ENCODE assay signal across 27 cellular contexts in genomic region chr4:188268081-188268908, GRCh38.
"Had no signal": no experiment of that assay in that cellular context is flagged by ENCODE, and none has a peak within 500 bp of the region (broad histone marks: within the 10 kb centered on the region; RNA-seq: fewer than 3 reads in every experiment).

No MANE protein-coding gene starts in this region.

- ATAC-seq: activated naive CD4-positive, alpha-beta T cell treated with anti-CD3 and anti-CD28 coated beads, Interleukin-2, amount 50 U/mL, for 72 hours; activated naive CD8-positive, alpha-beta T cell treated with anti-CD3 and anti-CD28 coated beads, Interleukin-2, amount 50 U/mL, for 24 hours; activated T-cell treated with anti-CD3 and anti-CD28 coated beads, Interleukin-2, amount 50 U/mL, for 4 hours; SK-N-SH treated with all-trans-retinoic acid at 6 μM for 48 hours had no signal

- H3K36me3 ChIP-seq: ascending aorta, Peyer's patch, SJSA1 had no signal

- DNase-seq: activated B cell treated with CpG ODN at 0.5 μM for 24 hours; activated CD4-positive, alpha-beta memory T cell treated with anti-CD3 and anti-CD28 coated beads for 36 hours; activated CD4-positive, alpha-beta T cell treated with anti-CD3 and anti-CD28 coated beads for 1 hour; activated CD4-positive, alpha-beta T cell treated with anti-CD3 and anti-CD28 coated beads, Interleukin-2, amount 10 ng/mL, durations not matched to agents 7 days and 5 days; activated CD8-positive, alpha-beta memory T cell treated with anti-CD3 and anti-CD28 coated beads for 24 hours; activated effector memory CD4-positive, alpha-beta T cell treated with anti-CD3 and anti-CD28 coated beads, Interleukin-2, amount 50 U/mL, for 16 hours; activated naive CD4-positive, alpha-beta T cell treated with Interleukin-2 at 50 U/mL for 16 hours; activated naive CD8-positive, alpha-beta T cell treated with anti-CD3 and anti-CD28 coated beads, Interleukin-2, amount 50 U/mL, for 24 hours; activated T-cell treated with anti-CD3 and anti-CD28 coated beads, Interleukin-2, amount 50 U/mL, for 4 hours; amniotic stem cell; NCI-H1092; NCI-H1417; NCI-H1694 treated with DMSO at 0.1 percent for 48 hours; NCI-H2081; NCI-H446; NCI-H524; Peyer's patch; Right ventricle myocardium superior; SW 1271; T-helper 9 cell had no signal

- H3K4me1 Mint-ChIP-seq: activated B cell treated with CpG ODN at 0.5 μM for 24 hours; activated CD4-positive, alpha-beta T cell treated with anti-CD3 and anti-CD28 coated beads, Interleukin-2, amount 10 ng/mL, durations not matched to agents 7 days and 5 days; activated naive CD8-positive, alpha-beta T cell treated with anti-CD3 and anti-CD28 coated beads, Interleukin-2, amount 50 U/mL, for 24 hours; central memory CD8-positive, alpha-beta T cell had no signal

- H3K4me1 ChIP-seq: Peyer's patch, SJSA1 had no signal

- H3K4me3 ChIP-seq: ascending aorta, Peyer's patch, SJSA1 had no signal

- H3K9me3 ChIP-seq: ascending aorta, Peyer's patch, SJSA1 had no signal

- H3K36me3 Mint-ChIP-seq: activated CD4-positive, alpha-beta memory T cell treated with anti-CD3 and anti-CD28 coated beads for 36 hours; brain had no signal

- H3K4me3 Mint-ChIP-seq: activated B cell treated with CpG ODN at 0.5 μM for 24 hours; activated CD4-positive, alpha-beta memory T cell treated with anti-CD3 and anti-CD28 coated beads for 36 hours; activated CD4-positive, alpha-beta T cell treated with anti-CD3 and anti-CD28 coated beads, Interleukin-2, amount 10 ng/mL, durations not matched to agents 7 days and 5 days; activated naive CD8-positive, alpha-beta T cell treated with anti-CD3 and anti-CD28 coated beads, Interleukin-2, amount 50 U/mL, for 24 hours; activated T-cell treated with anti-CD3 and anti-CD28 coated beads, Interleukin-2, amount 50 U/mL, for 4 hours; brain; central memory CD8-positive, alpha-beta T cell had no signal

- H3K27ac Mint-ChIP-seq: activated B cell treated with CpG ODN at 0.5 μM for 24 hours; activated CD4-positive, alpha-beta memory T cell treated with anti-CD3 and anti-CD28 coated beads for 36 hours; activated CD4-positive, alpha-beta T cell treated with anti-CD3 and anti-CD28 coated beads, Interleukin-2, amount 10 ng/mL, durations not matched to agents 7 days and 5 days; activated naive CD4-positive, alpha-beta T cell treated with anti-CD3 and anti-CD28 coated beads, Interleukin-2, amount 50 U/mL, for 72 hours; activated naive CD8-positive, alpha-beta T cell treated with anti-CD3 and anti-CD28 coated beads, Interleukin-2, amount 50 U/mL, for 24 hours had no signal

- H3K27ac ChIP-seq: ascending aorta, Peyer's patch, RWPE1, SJSA1 had no signal

- H3K27me3 ChIP-seq: ascending aorta, Peyer's patch, SJSA1 had no signal

- H3K27me3 Mint-ChIP-seq: activated B cell treated with CpG ODN at 0.5 μM for 24 hours; activated CD4-positive, alpha-beta memory T cell treated with anti-CD3 and anti-CD28 coated beads for 36 hours; activated CD4-positive, alpha-beta T cell treated with anti-CD3 and anti-CD28 coated beads, Interleukin-2, amount 10 ng/mL, durations not matched to agents 7 days and 5 days; activated naive CD8-positive, alpha-beta T cell treated with anti-CD3 and anti-CD28 coated beads, Interleukin-2, amount 50 U/mL, for 24 hours; central memory CD8-positive, alpha-beta T cell had no signal
